Comparison of ENCODE assay signal across 18 cellular contexts in genomic region chr2:190875881-190876280, GRCh38. TPM values are rescaled to one million over a fixed set of nuclear protein-coding genes. Genes with fewer than 3 reads are reported as not detected.
DNase-seq lines count a peak whose midpoint lies in the region; ATAC-seq and TF ChIP-seq lines count a peak whose summit lies in the region.
"Had no signal": no experiment of that assay in that cellular context is flagged by ENCODE, and none has a peak within 500 bp of the region (broad histone marks: within the 10 kb centered on the region; RNA-seq: fewer than 3 reads in every experiment).

No MANE protein-coding gene starts in this region.

- peaks cover 10% of the 10 kb centered on the region for H3K36me3 Mint-ChIP-seq in activated CD4-positive, alpha-beta T cell treated with anti-CD3 and anti-CD28 coated beads, Interleukin-2, amount 10 ng/mL, durations not matched to agents 7 days and 5 days (ENCODE audit: low read depth)
- H3K36me3 Mint-ChIP-seq in CD8-positive, alpha-beta T cell: peaks cover 2% of the 10 kb centered on the region
- H3K36me3 Mint-ChIP-seq: mesothelial cell of epicardium, type B pancreatic cell had no signal

- peaks cover 2% of the 10 kb centered on the region for H3K27me3 Mint-ChIP-seq in activated CD4-positive, alpha-beta T cell treated with anti-CD3 and anti-CD28 coated beads, Interleukin-2, amount 10 ng/mL, durations not matched to agents 7 days and 5 days
- no peaks in the 10 kb centered on the region for H3K27me3 Mint-ChIP-seq in CD8-positive, alpha-beta T cell (ENCODE audit: low read depth)
- H3K27me3 Mint-ChIP-seq: stimulated activated naive B cell treated with anti-CD40 and anti-IgM and Interleukin-4, amounts not matched to agents 10 μg/mL and 1 μg/mL and 100 μg/mL, for 72 hours; type B pancreatic cell had no signal

- H3K27me3 ChIP-seq in CD8-positive, alpha-beta T cell (ENCODE audit: insufficient read depth, low read length): no peaks in the 10 kb centered on the region
- H3K27me3 ChIP-seq: breast epithelium had no signal

- TF ChIP-seq CTCF in CD8-positive, alpha-beta T cell (IDR thresholded peaks at IDR 0.05): no peak

- no peaks in the 10 kb centered on the region for H3K9me3 ChIP-seq in CD8-positive, alpha-beta T cell (ENCODE audit: low read length)
- H3K9me3 ChIP-seq: breast epithelium, SK-N-SH had no signal

- H3K36me3 ChIP-seq in CD8-positive, alpha-beta T cell (ENCODE audit: insufficient read depth, low read length): no peaks in the 10 kb centered on the region
- H3K36me3 ChIP-seq: breast epithelium had no signal

- H3K27ac Mint-ChIP-seq in activated CD4-positive, alpha-beta T cell treated with anti-CD3 and anti-CD28 coated beads, Interleukin-2, amount 10 ng/mL, durations not matched to agents 7 days and 5 days: no peak overlapping the region
- H3K27ac Mint-ChIP-seq in CD8-positive, alpha-beta T cell: peak overlapping the region; percentile 67
- H3K27ac Mint-ChIP-seq: mesothelial cell of epicardium; stimulated activated naive B cell treated with anti-CD40 and anti-IgM and Interleukin-4, amounts not matched to agents 10 μg/mL and 1 μg/mL and 100 μg/mL, for 72 hours; type B pancreatic cell had no signal

- H3K27ac ChIP-seq in CD8-positive, alpha-beta T cell (ENCODE audit: low read depth, low read length): no peak overlapping the region
- H3K27ac ChIP-seq: breast epithelium had no signal

- no peak for ATAC-seq in CD8-positive, alpha-beta T cell
- ATAC-seq in GM18909 (IDR thresholded peaks at IDR 0.05; ENCODE audit: poor library complexity, unreplicated experiment) (no peak), GM18873 (IDR thresholded peaks at IDR 0.05; ENCODE audit: low FRiP score, unreplicated experiment) (no peak)
- ATAC-seq: K562; stimulated activated naive B cell treated with anti-CD40 and anti-IgM and Interleukin-4, amounts not matched to agents 10 μg/mL and 1 μg/mL and 100 μg/mL, for 72 hours had no signal

- intact Hi-C loops in CD8-positive, alpha-beta T cell (cut with DNase I, micrococcal nuclease): loop anchor here (1.0 to 5.0 kb wide), 2 partner anchors 26 to 344 kb away; partner anchors contain the start of gene NEMP2 (in 1 of the 2)

- H3K4me1 ChIP-seq in CD8-positive, alpha-beta T cell (ENCODE audit: insufficient read depth, low read length): peaks cover 29% of the 10 kb centered on the region
- H3K4me1 ChIP-seq: breast epithelium had no signal

- POLR2A ChIA-PET in activated CD4-positive, alpha-beta T cell treated with anti-CD3 and anti-CD28 coated beads, Interleukin-2, amount 10 ng/mL, durations not matched to agents 7 days and 5 days (lab: Charles Lee): no interaction called here
- POLR2A ChIA-PET in CD8-positive, alpha-beta T cell (lab: Charles Lee): interaction anchor here (0.8 to 1.3 kb wide), 4 partner anchors 9 to 17 kb away, joined by 3 to 8 read pairs (median 6); no protein-coding TSS in a partner anchor

- no peak overlapping the region for H3K4me3 ChIP-seq in CD8-positive, alpha-beta T cell (ENCODE audit: low read depth, low read length)
- H3K4me3 ChIP-seq: breast epithelium, K562 had no signal

- CTCF ChIA-PET in activated CD4-positive, alpha-beta T cell treated with anti-CD3 and anti-CD28 coated beads, Interleukin-2, amount 10 ng/mL, durations not matched to agents 7 days and 5 days (lab: Charles Lee): interaction anchor here (1.1 to 1.4 kb wide), 3 partner anchors 13 to 71 kb away, joined by 3 to 4 read pairs (median 3); no protein-coding TSS in a partner anchor
- CTCF ChIA-PET in CD8-positive, alpha-beta T cell (lab: Charles Lee): interaction anchor here (0.9 to 3.7 kb wide), 3 partner anchors 9 to 67 kb away, joined by 3 to 27 read pairs (median 3); no protein-coding TSS in a partner anchor

- no peak overlapping the region for H3K4me3 Mint-ChIP-seq in activated CD4-positive, alpha-beta T cell treated with anti-CD3 and anti-CD28 coated beads, Interleukin-2, amount 10 ng/mL, durations not matched to agents 7 days and 5 days
- H3K4me3 Mint-ChIP-seq in CD8-positive, alpha-beta T cell: no peak overlapping the region
- H3K4me3 Mint-ChIP-seq: mesothelial cell of epicardium; stimulated activated naive B cell treated with anti-CD40 and anti-IgM and Interleukin-4, amounts not matched to agents 10 μg/mL and 1 μg/mL and 100 μg/mL, for 72 hours; type B pancreatic cell had no signal

- H3K4me1 Mint-ChIP-seq in activated CD4-positive, alpha-beta T cell treated with anti-CD3 and anti-CD28 coated beads, Interleukin-2, amount 10 ng/mL, durations not matched to agents 7 days and 5 days: peaks cover 21% of the 10 kb centered on the region
- peaks cover 29% of the 10 kb centered on the region for H3K4me1 Mint-ChIP-seq in CD8-positive, alpha-beta T cell (ENCODE audit: low read depth)

- H3K9me3 Mint-ChIP-seq in activated CD4-positive, alpha-beta T cell treated with anti-CD3 and anti-CD28 coated beads, Interleukin-2, amount 10 ng/mL, durations not matched to agents 7 days and 5 days: peaks cover 7% of the 10 kb centered on the region
- no peaks in the 10 kb centered on the region for H3K9me3 Mint-ChIP-seq in CD8-positive, alpha-beta T cell

- DNase-seq in activated CD4-positive, alpha-beta T cell treated with anti-CD3 and anti-CD28 coated beads, Interleukin-2, amount 10 ng/mL, durations not matched to agents 7 days and 5 days: peak; percentile 35
- DNase-seq in activated CD4-positive, alpha-beta T cell treated with anti-CD3 and anti-CD28 coated beads, Interleukin-2, amount 50 U/mL, for 1 hour: no peak
- peak in 5 of 7 experiments; percentile 10 to 26 (median 19) for DNase-seq in CD8-positive, alpha-beta T cell
- peak; percentile 12 for DNase-seq in UCSD-AML1 (lab: John Stamatoyannopoulos, UW; ENCODE audit: unreplicated experiment)
- peak; percentile 42 for DNase-seq in central memory CD4-positive, alpha-beta T cell
- no peak for DNase-seq in HCEC 1CT
- DNase-seq: dermis blood vessel endothelial cell; DMS53; H7; NCI-H1930; SK-N-SH; stimulated activated naive B cell treated with anti-CD40 and anti-IgM and Interleukin-4, amounts not matched to agents 10 μg/mL and 1 μg/mL and 100 μg/mL, for 72 hours had no signal

RNA-seq across cellular contexts. Expression of gene GLS, which starts 4.7 kb away (rescaled TPM):
- 100 to 1,000 TPM; 142 to 155 TPM for total RNA-seq in activated CD4-positive, alpha-beta T cell treated with anti-CD3 and anti-CD28 coated beads, Interleukin-2, amount 10 ng/mL, durations not matched to agents 7 days and 5 days
- total RNA-seq in CD8-positive, alpha-beta T cell: 100 to 1,000 TPM; 254 to 265 TPM

Comparison
In these comparisons a context has a peak if more than half of its experiments do, and no peak if none do; other contexts are left out.
1. DNase-seq: peak in activated CD4-positive, alpha-beta T cell treated with anti-CD3 and anti-CD28 coated beads, Interleukin-2, amount 10 ng/mL, durations not matched to agents 7 days and 5 days (single experiment), CD8-positive, alpha-beta T cell (5 of 7), UCSD-AML1 (single experiment) and central memory CD4-positive, alpha-beta T cell (single experiment); none in activated CD4-positive, alpha-beta T cell treated with anti-CD3 and anti-CD28 coated beads, Interleukin-2, amount 50 U/mL, for 1 hour (single experiment) and HCEC 1CT (single experiment).